ENCODE assay signal across 8 cellular contexts in genomic region chr1:160219062-160219929, GRCh38. TPM values are rescaled to one million over a fixed set of nuclear protein-coding genes. Genes with fewer than 3 reads are reported as not detected.
A peak's percentile ranks its signal among the peaks of the same experiment; 100 is the strongest.
DNase-seq lines count a peak whose midpoint lies in the region; ATAC-seq and TF ChIP-seq lines count a peak whose summit lies in the region.

No MANE protein-coding gene starts in this region.

- in situ Hi-C loops in GM13977 (cut with MboI; ENCODE audit: low pct_unique_long_range_greater_than_20kb, low sequenced_read_pairs, unreplicated experiment): no loop called here

- peaks cover 4 to 54% (median 47%) of the 10 kb centered on the region in 9 donors for H3K4me1 ChIP-seq in heart right ventricle

- peak; percentile 77 for DNase-seq in AG08395 (ENCODE audit: low spot score)
- peak; percentile 29 for DNase-seq in HFF-Myc (ENCODE audit: extremely low read depth, low read depth)
- peak; percentile 69 for DNase-seq in WTC11 (ENCODE audit: low spot score)
- peak in 1 of 2 donors; percentile 69 for DNase-seq in heart right ventricle
- DNase-seq in retina: peak; percentile 75
- no peak for DNase-seq in LoVo (ENCODE audit: low spot score)
- DNase-seq in GM13977 (ENCODE audit: low spot score): no peak

- H3K27me3 Mint-ChIP-seq in WTC11 (ENCODE audit: low read depth): no peaks in the 10 kb centered on the region

- peak overlapping the region in 9 of 10 donors; percentile 40 to 80 (median 66) for H3K27ac ChIP-seq in heart right ventricle

- H3K4me1 Mint-ChIP-seq in WTC11: peaks cover 15% of the 10 kb centered on the region

- peak overlapping the region; percentile 79 for H3K27ac Mint-ChIP-seq in WTC11

- no peak overlapping the region for H3K4me3 Mint-ChIP-seq in WTC11

- no peaks in the 10 kb centered on the region for H3K9me3 Mint-ChIP-seq in WTC11

- POLR2A ChIA-PET in WTC11 (lab: Charles Lee): interaction anchor here (0.7 to 1.3 kb wide), 5 partner anchors 14 to 50 kb away, joined by 3 to 8 read pairs (median 3); partner anchors contain the start of genes CASQ1 and PEA15

- H3K36me3 Mint-ChIP-seq in WTC11: peaks cover 78% of the 10 kb centered on the region

- peak; percentile 64 for TF ChIP-seq CTCF in HFF-Myc (IDR thresholded peaks at IDR 0.05; ENCODE audit: low read depth, low read length, missing control alignments)
- no peak for TF ChIP-seq CTCF in WTC11 (IDR thresholded peaks at IDR 0.05)
- TF ChIP-seq CTCF in heart right ventricle (IDR thresholded peaks at IDR 0.05): peak; percentile 31 to 82 (median 73)
- TF ChIP-seq CTCF in GM13977 (IDR thresholded peaks at IDR 0.05; ENCODE audit: extremely low read depth, insufficient read depth, missing control alignments): no peak

- peaks cover 3 to 100% (median 73%) of the 10 kb centered on the region in 9 donors for H3K36me3 ChIP-seq in heart right ventricle

- H3K4me3 ChIP-seq in HFF-Myc (replicated peaks; ENCODE audit: low read depth, low read length) (no peak overlapping the region), heart right ventricle (no peak overlapping the region)

- WGBS in heart right ventricle, 2 donors: 37 to 42% methylated on average over 4 of the region's 4 CpGs

- H3K27me3 ChIP-seq in heart right ventricle: no peaks in the 10 kb centered on the region

- intact Hi-C loops in heart right ventricle (cut with DNase I): loop anchor here in 6 of 10 donors (1.0 to 10.0 kb wide), 6 partner anchors 24 to 119 kb away; no protein-coding TSS in a partner anchor

- no peaks in the 10 kb centered on the region for H3K9me3 ChIP-seq in heart right ventricle

- CTCF ChIA-PET in WTC11 (lab: Charles Lee): interaction anchor here (0.6 to 4.6 kb wide), 47 partner anchors 9 to 173 kb away, joined by 3 to 124 read pairs (median 6); partner anchors contain the start of genes ATP1A2, CASQ1, DCAF8 and IGSF8

- peak; percentile 87 for ATAC-seq in WTC11
- ATAC-seq in heart right ventricle: peak; percentile 71 to 90 (median 87)
- no peak for ATAC-seq in GM19035 (IDR thresholded peaks at IDR 0.05; ENCODE audit: unreplicated experiment)

TF ChIP-seq in WTC11, 78 proteins besides CTCF, POLR2A, EP300 and RAD21:
- no peak for TF ChIP-seq CDX4 (CRISPR knock-in tag; IDR thresholded peaks at IDR 0.05; ENCODE audit: borderline replicate concordance)
- peak; percentile 21; the same call in 1 of the 2 replicates for TF ChIP-seq ETV6 (CRISPR knock-in tag; IDR thresholded peaks at IDR 0.05)

RNA-seq across cellular contexts. Expression of gene PEA15, which starts 14.1 kb away (rescaled TPM):
- total RNA-seq in WTC11 (2021) (43.6 to 56.3 TPM (median 46.9 TPM) in 3 replicates), heart right ventricle (100 to 1,000 TPM; 213 to 451 (median 271) TPM)
- 100 to 1,000 TPM; 244 to 536 TPM for polyA plus RNA-seq in heart right ventricle

RNA-seq across cellular contexts. Expression of gene CASQ1, which starts 28.9 kb away (rescaled TPM):
- total RNA-seq in WTC11 (2021): 0.46 to 0.50 TPM (median 0.48 TPM) in 3 replicates
- total RNA-seq in heart right ventricle: 10 to 100 TPM; 17.5 to 68.9 (median 45.4) TPM
- polyA plus RNA-seq in heart right ventricle: 10 to 100 TPM; 27.4 to 39.3 TPM

RNA-seq across cellular contexts. Expression of gene DCAF8, which starts 43.1 kb away (rescaled TPM):
- total RNA-seq in WTC11 (2021) (121 to 143 TPM (median 128 TPM) in 3 replicates), heart right ventricle (100 to 1,000 TPM; 122 to 171 (median 154) TPM)
- 100 to 1,000 TPM in 1 of 2 donors, 10 to 100 TPM in 1; 47.1 to 101 TPM for polyA plus RNA-seq in heart right ventricle

Comparison
In these comparisons a context has a peak if more than half of its experiments do, and no peak if none do; other contexts are left out.
1. DNase-seq: peak in AG08395 (single experiment), HFF-Myc (single experiment), WTC11 (single experiment) and retina (single experiment); none in LoVo (single experiment) and GM13977 (single experiment).
2. CTCF ChIP-seq: peak in HFF-Myc (single experiment) and heart right ventricle (9 of 9); none in WTC11 (single experiment) and GM13977 (single experiment).
3. RNA of gene CASQ1, which starts 28.9 kb away (total RNA-seq): 17.5 to 68.9 TPM in heart right ventricle; 0.46 to 0.50 TPM in WTC11; every median in the first group is over 10 times any median in the second.